In the genomic region with DNA sequence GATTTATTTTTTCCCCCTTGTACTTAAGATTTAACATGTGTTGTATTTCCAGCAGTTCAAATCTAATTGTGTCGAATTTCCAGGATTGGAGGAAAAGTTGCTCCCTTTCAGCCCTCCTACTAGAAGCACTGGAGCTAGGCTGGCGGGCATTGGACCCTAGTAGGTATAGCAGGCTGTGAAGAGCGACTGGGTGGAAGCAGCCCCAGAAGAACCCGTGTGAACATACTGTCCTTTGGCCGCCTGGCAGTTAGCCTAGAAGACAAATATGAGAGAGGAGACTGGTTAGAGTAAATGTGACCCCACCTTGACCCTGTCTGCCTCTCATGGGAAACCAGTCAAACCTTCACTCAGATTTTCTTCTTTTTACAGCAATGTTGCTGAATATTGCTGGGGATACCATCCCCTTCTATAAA, we compare ENCODE assay signal across 22 cellular contexts. TPM values are rescaled to one million over a fixed set of nuclear protein-coding genes. Genes with fewer than 3 reads are reported as not detected.
DNase-seq lines count a peak whose midpoint lies in the region; ATAC-seq, FAIRE-seq and TF ChIP-seq lines count a peak whose summit lies in the region.
"Had no signal": no experiment of that assay in that cellular context is flagged by ENCODE, and none has a peak within 500 bp of the region (broad histone marks: within the 10 kb centered on the region; RNA-seq: fewer than 3 reads in every experiment).

No MANE protein-coding gene starts in this region.

- H3K36me3 ChIP-seq in heart left ventricle (peaks cover 0 to 3% (median 0%) of the 10 kb centered on the region in 9 donors), left ventricle myocardium inferior (peaks cover 5% of the 10 kb centered on the region), brain microvascular endothelial cell (replicated peaks) (no peaks in the 10 kb centered on the region), HepG2 (replicated peaks in 1 of 2; ENCODE audit: control insufficient read depth in 1 of 2, insufficient read depth in 2 of 2, low read length in 2 of 2) (no peaks in the 10 kb centered on the region)
- H3K36me3 ChIP-seq: MG63 had no signal

- TF ChIP-seq EP300 in HepG2 (IDR thresholded peaks at IDR 0.05; ENCODE audit: low read depth in 2 of 2, low read length in 2 of 2) (peak in 1 of 2 experiments; percentile 92; a peak in 2 of 4 replicates), HepG2 (CRISPR knock-in tag; IDR thresholded peaks at IDR 0.05; ENCODE audit: borderline replicate concordance) (peak; percentile 59; the same call in 1 of the 2 replicates)

- peak overlapping the region; percentile 63 for H3K4me2 ChIP-seq in HepG2 (ENCODE audit: low read depth, low read length)
- H3K4me2 ChIP-seq: KMS-11 had no signal

- H3K36me3 Mint-ChIP-seq in stimulated activated naive B cell treated with anti-CD40 and anti-IgM and Interleukin-4, amounts not matched to agents 10 μg/mL and 1 μg/mL and 100 μg/mL, for 72 hours = peaks cover 11% of the 10 kb centered on the region in 2 donors
- peaks cover 3% of the 10 kb centered on the region for H3K36me3 Mint-ChIP-seq in type B pancreatic cell
- H3K36me3 Mint-ChIP-seq: CD14-positive monocyte had no signal

- TF ChIP-seq CTCF in heart left ventricle (IDR thresholded peaks at IDR 0.05) (no peak), left ventricle myocardium inferior (IDR thresholded peaks at IDR 0.05; ENCODE audit: borderline replicate concordance) (no peak), brain microvascular endothelial cell (IDR thresholded peaks at IDR 0.05; ENCODE audit: low read depth, low read length, missing control alignments) (no peak), HepG2 (CRISPR knock-in tag; IDR thresholded peaks at IDR 0.05) (peak; percentile 18; the same call in 1 of the 2 replicates), type B pancreatic cell (conservative IDR thresholded peaks at IDR 0.05) (no peak)

- in situ Hi-C loops in brain microvascular endothelial cell (cut with HindIII; ENCODE audit: low pct_ligation_motif_present, low sequenced_read_pairs) = no loop called here
- in situ Hi-C loops in HepG2 (cut with HindIII; ENCODE audit: extremely low pct_ligation_motif_present, low pct_unique_long_range_greater_than_20kb) = no loop called here

- H2AFZ ChIP-seq in HepG2 (ENCODE audit: low read length) = no peak overlapping the region

- ATAC-seq in heart left ventricle (peak in 2 of 4 donors; percentile 30 to 32), HepG2 (peak; percentile 98), GM19397 (IDR thresholded peaks at IDR 0.05; ENCODE audit: unreplicated experiment) (no peak)
- ATAC-seq in stimulated activated naive B cell treated with anti-CD40 and anti-IgM and Interleukin-4, amounts not matched to agents 10 μg/mL and 1 μg/mL and 100 μg/mL, for 72 hours (replicated peaks) = no peak
- ATAC-seq: Right ventricle myocardium inferior had no signal

- no peaks in the 10 kb centered on the region for H4K20me1 ChIP-seq in HepG2 (ENCODE audit: insufficient read depth, low read length)

- WGBS in heart left ventricle, 4 donors = 73 to 84% (median 77%) methylated on average over 5 of the region's 5 CpGs
- 3% methylated on average over 5 of the region's 5 CpGs for WGBS in HepG2 (ENCODE audit: low lambda C conversion rate)

- no peaks in the 10 kb centered on the region for H3K27me3 ChIP-seq in heart left ventricle
- no peaks in the 10 kb centered on the region for H3K27me3 ChIP-seq in left ventricle myocardium inferior (ENCODE audit: low read depth)
- no peaks in the 10 kb centered on the region for H3K27me3 ChIP-seq in brain microvascular endothelial cell (replicated peaks)
- H3K27me3 ChIP-seq in HepG2 (ENCODE audit: control insufficient read depth in 1 of 2, insufficient read depth in 2 of 2, low read length in 2 of 2) = no peaks in the 10 kb centered on the region
- H3K27me3 ChIP-seq: MG63 had no signal

- DNase-seq in heart left ventricle = peak; percentile 14 to 57 (median 45)
- no peak for DNase-seq in left ventricle myocardium inferior
- DNase-seq in brain microvascular endothelial cell = peak; percentile 69
- peak; percentile 98 for DNase-seq in HepG2 (ENCODE audit: low spot score)
- DNase-seq in stimulated activated naive B cell treated with anti-CD40 and anti-IgM and Interleukin-4, amounts not matched to agents 10 μg/mL and 1 μg/mL and 100 μg/mL, for 72 hours = no peak
- DNase-seq in activated CD8-positive, alpha-beta memory T cell treated with anti-CD3 and anti-CD28 coated beads, Interleukin-2, amount 50 U/mL, for 4 hours = no peak
- no peak for DNase-seq in type B pancreatic cell (ENCODE audit: extremely low spot score, unreplicated experiment)
- DNase-seq: COR-L47, HCEC 1CT, MG63, NCI-H1092 treated with DMSO at 0.1 percent for 48 hours, NCI-H1694, NCI-H446, NCI-H748 treated with DMSO at 0.1 percent for 48 hours had no signal

- FAIRE-seq in HepG2 (lab: Jason Lieb, UNC) = peak; percentile 93
- FAIRE-seq: A204.1, G401.6, GM12892 had no signal

- peak overlapping the region; percentile 10; the same call in 1 of the 2 replicates for H3K9ac ChIP-seq in HepG2 (ENCODE audit: insufficient read depth, low read depth, low read length)
- H3K9ac ChIP-seq: KMS-11 had no signal

- no peaks in the 10 kb centered on the region for H3K27me3 Mint-ChIP-seq in stimulated activated naive B cell treated with anti-CD40 and anti-IgM and Interleukin-4, amounts not matched to agents 10 μg/mL and 1 μg/mL and 100 μg/mL, for 72 hours
- no peaks in the 10 kb centered on the region for H3K27me3 Mint-ChIP-seq in type B pancreatic cell

- no peak overlapping the region for H3K4me3 Mint-ChIP-seq in stimulated activated naive B cell treated with anti-CD40 and anti-IgM and Interleukin-4, amounts not matched to agents 10 μg/mL and 1 μg/mL and 100 μg/mL, for 72 hours
- no peak overlapping the region for H3K4me3 Mint-ChIP-seq in type B pancreatic cell
- H3K4me3 Mint-ChIP-seq: CD14-positive monocyte had no signal

- CTCF ChIA-PET in HepG2 (lab: Yijun Ruan, JAX; ENCODE audit: low intra/inter-chr PET ratio, low total read pairs) = no interaction called here

- no peak for TF ChIP-seq RAD21 in HepG2 (CRISPR knock-in tag; IDR thresholded peaks at IDR 0.05)

- intact Hi-C loops in heart left ventricle (cut with DNase I) (no loop called here), left ventricle myocardium inferior (cut with micrococcal nuclease) (no loop called here), HepG2 (cut with micrococcal nuclease; ENCODE audit: unreplicated experiment) (loop anchor here (1.0 to 2.0 kb wide), 4 partner anchors 12 to 38 kb away; a partner anchor contains a TSS)

- TF ChIP-seq POLR2A in heart left ventricle (IDR thresholded peaks at IDR 0.05) = no peak
- TF ChIP-seq POLR2A in HepG2 (IDR thresholded peaks at IDR 0.05; ENCODE audit: insufficient read depth in 1 of 2, low read depth in 2 of 2, low read length in 2 of 2) = no peak

- no peaks in the 10 kb centered on the region for H3K79me2 ChIP-seq in HepG2 (ENCODE audit: insufficient read depth, low read length)

- peak overlapping the region; percentile 15 for H3K27ac Mint-ChIP-seq in stimulated activated naive B cell treated with anti-CD40 and anti-IgM and Interleukin-4, amounts not matched to agents 10 μg/mL and 1 μg/mL and 100 μg/mL, for 72 hours
- no peak overlapping the region for H3K27ac Mint-ChIP-seq in type B pancreatic cell
- H3K27ac Mint-ChIP-seq: CD14-positive monocyte had no signal

- POLR2A ChIA-PET in HepG2 (lab: Yijun Ruan, JAX) = interaction anchor here (0.7 to 4.3 kb wide), 5 partner anchors 11 to 24 kb away, joined by 3 to 23 read pairs (median 4); a partner anchor contains a TSS

- H3K9me3 ChIP-seq in heart left ventricle (peaks cover 0 to 35% (median 0%) of the 10 kb centered on the region in 12 donors), left ventricle myocardium inferior (replicated peaks) (peaks cover 35% of the 10 kb centered on the region), HepG2 (ENCODE audit: low read length) (no peaks in the 10 kb centered on the region)
- H3K9me3 ChIP-seq: MG63 had no signal

- H3K27ac ChIP-seq in heart left ventricle (peak overlapping the region in 1 of 12 donors; percentile 11), left ventricle myocardium inferior (replicated peaks) (no peak overlapping the region), brain microvascular endothelial cell (peak overlapping the region; percentile 46), HepG2 (ENCODE audit: extremely low read length, insufficient read depth, low read length) (peak overlapping the region; percentile 53)
- H3K27ac ChIP-seq: HL-60, KMS-11 had no signal

- no peak overlapping the region for H3K4me3 ChIP-seq in heart left ventricle
- H3K4me3 ChIP-seq in left ventricle myocardium inferior = no peak overlapping the region
- no peak overlapping the region for H3K4me3 ChIP-seq in brain microvascular endothelial cell (ENCODE audit: low read depth, low read length)
- H3K4me3 ChIP-seq in HepG2 (replicated peaks in 1 of 3; ENCODE audit: insufficient read depth in 1 of 3, low read depth in 2 of 3, low read length in 3 of 3) = no peak overlapping the region; a peak in 1 of 6 replicates
- H3K4me3 ChIP-seq: MG63 had no signal

- H3K4me1 Mint-ChIP-seq in stimulated activated naive B cell treated with anti-CD40 and anti-IgM and Interleukin-4, amounts not matched to agents 10 μg/mL and 1 μg/mL and 100 μg/mL, for 72 hours = no peaks in the 10 kb centered on the region
- peaks cover 5% of the 10 kb centered on the region for H3K4me1 Mint-ChIP-seq in type B pancreatic cell (ENCODE audit: unreplicated experiment)
- H3K4me1 Mint-ChIP-seq: CD14-positive monocyte had no signal

- H3K4me1 ChIP-seq in heart left ventricle = peaks cover 0 to 13% (median 0%) of the 10 kb centered on the region in 12 donors
- peaks cover 12% of the 10 kb centered on the region for H3K4me1 ChIP-seq in left ventricle myocardium inferior
- H3K4me1 ChIP-seq in HepG2 (ENCODE audit: insufficient read depth, low read length) = peaks cover 97% of the 10 kb centered on the region

- peaks cover 11 to 12% of the 10 kb centered on the region in 2 donors for H3K9me3 Mint-ChIP-seq in stimulated activated naive B cell treated with anti-CD40 and anti-IgM and Interleukin-4, amounts not matched to agents 10 μg/mL and 1 μg/mL and 100 μg/mL, for 72 hours
- H3K9me3 Mint-ChIP-seq in type B pancreatic cell = no peaks in the 10 kb centered on the region

- no TSS peak for BruUV-seq in HepG2 (replicated peaks; lab: Mats Ljungman, UMichigan)

RNA-seq across cellular contexts. Expression of a gene that starts 13.9 kb away (rescaled TPM):
- total RNA-seq in heart left ventricle (1 to 10 TPM in 1 of 9 donors, under 1 TPM in 5, not detected in 3; 0.36 to 1.8 (median 0.52) TPM), left ventricle myocardium inferior (0.41 TPM), HepG2 (2016; rRNA removed; fragmentation: Illumina TruSeq; extraction: Trizol) (0.97 and 1.1 TPM in 2 replicates), type B pancreatic cell (ENCODE audit: low replicate concordance) (30.5 and 36.7 TPM in 2 replicates)
- polyA plus RNA-seq in heart left ventricle (under 1 TPM; 0.15 to 0.42 TPM), HepG2 (2011; rRNA removed) (0.29 and 0.84 TPM in 2 replicates)
- 0.26 and 0.91 TPM in 2 replicates for total RNA-seq in HepG2 (2016; cell fraction: cytosol; rRNA removed; fragmentation: Illumina TruSeq; extraction: Trizol; ENCODE audit: low read depth)
- 0.48 and 0.97 TPM in 2 replicates for total RNA-seq in HepG2 (2016; cell fraction: insoluble cytoplasmic fraction; rRNA removed; fragmentation: Illumina TruSeq; extraction: Trizol)
- total RNA-seq in HepG2 (2016; cell fraction: membrane; rRNA removed; fragmentation: Illumina TruSeq; extraction: Trizol) = 0.86 and 0.90 TPM in 2 replicates
- 0.34 and 0.56 TPM in 2 replicates for total RNA-seq in HepG2 (2016; cell fraction: nucleus; rRNA removed; fragmentation: Illumina TruSeq; extraction: Trizol)
- polyA plus RNA-seq in HepG2 (2011; cell fraction: cytosol; rRNA removed) = 0.74 and 0.91 TPM in 2 replicates
- 0.39 and 0.48 TPM in 2 replicates for polyA plus RNA-seq in HepG2 (2011; cell fraction: nucleus; rRNA removed)
- 2.4 TPM in 2 replicates for polyA plus RNA-seq in HepG2 (2012)
- polyA plus RNA-seq in HepG2 (2016; cell fraction: cytosol; fragmentation: Illumina TruSeq; extraction: Trizol; ENCODE audit: low read depth) = 0.50 and 0.58 TPM in 2 replicates
- 0.89 and 1.8 TPM in 2 replicates for polyA plus RNA-seq in HepG2 (2016; cell fraction: insoluble cytoplasmic fraction; fragmentation: Illumina TruSeq; extraction: Trizol; ENCODE audit: low read depth)
- polyA plus RNA-seq in HepG2 (2016; cell fraction: membrane; fragmentation: Illumina TruSeq; extraction: Trizol; ENCODE audit: low read depth) = 0.68 and 0.76 TPM in 2 replicates
- polyA plus RNA-seq in HepG2 (2016; cell fraction: nucleus; fragmentation: Illumina TruSeq; extraction: Trizol; ENCODE audit: insufficient read depth, low read depth) = 0.57 and 0.68 TPM in 2 replicates
- polyA minus RNA-seq in HepG2 (2011; rRNA and poly(A)+ RNA removed; ENCODE audit: low replicate concordance) = 0.78 TPM in 1 of 2 replicates, not detected in the other
- polyA minus RNA-seq in HepG2 (2011; cell fraction: cytosol; rRNA and poly(A)+ RNA removed) = 0.53 and 0.59 TPM in 2 replicates
- 0.26 TPM in 1 of 2 replicates, not detected in the other for polyA minus RNA-seq in HepG2 (2011; cell fraction: nucleus; rRNA and poly(A)+ RNA removed)
- polyA plus RNA-seq: CD14-positive monocyte had no signal

RNA-seq across cellular contexts. Expression of a gene that starts 23.0 kb away (rescaled TPM):
- total RNA-seq in heart left ventricle = 10 to 100 TPM; 16.9 to 34.6 (median 19.3) TPM
- 10 to 100 TPM in 1 of 2 donors, 1 to 10 TPM in 1; 10.0 to 19.3 TPM for polyA plus RNA-seq in heart left ventricle
- 18.8 TPM for total RNA-seq in left ventricle myocardium inferior
- total RNA-seq in HepG2 (2016; rRNA removed; fragmentation: Illumina TruSeq; extraction: Trizol) = 50.0 and 65.4 TPM in 2 replicates
- total RNA-seq in HepG2 (2016; cell fraction: cytosol; rRNA removed; fragmentation: Illumina TruSeq; extraction: Trizol; ENCODE audit: low read depth) = 8.6 and 10.3 TPM in 2 replicates
- total RNA-seq in HepG2 (2016; cell fraction: insoluble cytoplasmic fraction; rRNA removed; fragmentation: Illumina TruSeq; extraction: Trizol) = 48.2 and 65.9 TPM in 2 replicates
- total RNA-seq in HepG2 (2016; cell fraction: membrane; rRNA removed; fragmentation: Illumina TruSeq; extraction: Trizol) = 33.1 and 39.4 TPM in 2 replicates
- 46.2 and 50.3 TPM in 2 replicates for total RNA-seq in HepG2 (2016; cell fraction: nucleus; rRNA removed; fragmentation: Illumina TruSeq; extraction: Trizol)
- 7.9 and 8.4 TPM in 2 replicates for polyA plus RNA-seq in HepG2 (2011; rRNA removed)
- polyA plus RNA-seq in HepG2 (2011; cell fraction: cytosol; rRNA removed) = 2.8 and 5.5 TPM in 2 replicates
- polyA plus RNA-seq in HepG2 (2011; cell fraction: nucleus; rRNA removed) = 11.7 and 16.1 TPM in 2 replicates
- polyA plus RNA-seq in HepG2 (2012) = 23.9 and 31.6 TPM in 2 replicates
- polyA plus RNA-seq in HepG2 (2016; cell fraction: cytosol; fragmentation: Illumina TruSeq; extraction: Trizol; ENCODE audit: low read depth) = 3.4 and 3.7 TPM in 2 replicates
- polyA plus RNA-seq in HepG2 (2016; cell fraction: insoluble cytoplasmic fraction; fragmentation: Illumina TruSeq; extraction: Trizol; ENCODE audit: low read depth) = 40.8 and 42.4 TPM in 2 replicates
- 12.9 and 13.9 TPM in 2 replicates for polyA plus RNA-seq in HepG2 (2016; cell fraction: membrane; fragmentation: Illumina TruSeq; extraction: Trizol; ENCODE audit: low read depth)
- 52.8 and 60.4 TPM in 2 replicates for polyA plus RNA-seq in HepG2 (2016; cell fraction: nucleus; fragmentation: Illumina TruSeq; extraction: Trizol; ENCODE audit: insufficient read depth, low read depth)
- 2.2 and 6.6 TPM in 2 replicates for polyA minus RNA-seq in HepG2 (2011; rRNA and poly(A)+ RNA removed; ENCODE audit: low replicate concordance)
- polyA minus RNA-seq in HepG2 (2011; cell fraction: cytosol; rRNA and poly(A)+ RNA removed) = 10.9 and 12.4 TPM in 2 replicates
- 77.9 and 116 TPM in 2 replicates for polyA minus RNA-seq in HepG2 (2011; cell fraction: nucleus; rRNA and poly(A)+ RNA removed)
- 18.0 and 26.2 TPM in 2 replicates for total RNA-seq in type B pancreatic cell (ENCODE audit: low replicate concordance)

RNA-seq across cellular contexts. Expression of a gene that starts 23.2 kb away (rescaled TPM):
- total RNA-seq in heart left ventricle (10 to 100 TPM; 12.3 to 18.3 (median 15.6) TPM), left ventricle myocardium inferior (17.3 TPM), HepG2 (2016; rRNA removed; fragmentation: Illumina TruSeq; extraction: Trizol) (70.0 and 107 TPM in 2 replicates), type B pancreatic cell (ENCODE audit: low replicate concordance) (12.4 and 16.3 TPM in 2 replicates)
- polyA plus RNA-seq in heart left ventricle (10 to 100 TPM; 14.1 to 15.2 TPM), HepG2 (2011; rRNA removed) (30.0 and 37.1 TPM in 2 replicates)
- total RNA-seq in HepG2 (2016; cell fraction: cytosol; rRNA removed; fragmentation: Illumina TruSeq; extraction: Trizol; ENCODE audit: low read depth) = 21.0 and 24.1 TPM in 2 replicates
- 68.9 and 116 TPM in 2 replicates for total RNA-seq in HepG2 (2016; cell fraction: insoluble cytoplasmic fraction; rRNA removed; fragmentation: Illumina TruSeq; extraction: Trizol)
- 28.1 and 35.5 TPM in 2 replicates for total RNA-seq in HepG2 (2016; cell fraction: membrane; rRNA removed; fragmentation: Illumina TruSeq; extraction: Trizol)
- 39.6 and 40.3 TPM in 2 replicates for total RNA-seq in HepG2 (2016; cell fraction: nucleus; rRNA removed; fragmentation: Illumina TruSeq; extraction: Trizol)
- polyA plus RNA-seq in HepG2 (2011; cell fraction: cytosol; rRNA removed) = 12.7 and 22.1 TPM in 2 replicates
- polyA plus RNA-seq in HepG2 (2011; cell fraction: nucleus; rRNA removed) = 6.3 and 8.8 TPM in 2 replicates
- polyA plus RNA-seq in HepG2 (2012) = 35.5 and 51.6 TPM in 2 replicates
- 9.9 and 11.7 TPM in 2 replicates for polyA plus RNA-seq in HepG2 (2016; cell fraction: cytosol; fragmentation: Illumina TruSeq; extraction: Trizol; ENCODE audit: low read depth)
- polyA plus RNA-seq in HepG2 (2016; cell fraction: insoluble cytoplasmic fraction; fragmentation: Illumina TruSeq; extraction: Trizol; ENCODE audit: low read depth) = 93.2 and 105 TPM in 2 replicates
- 17.3 and 19.1 TPM in 2 replicates for polyA plus RNA-seq in HepG2 (2016; cell fraction: membrane; fragmentation: Illumina TruSeq; extraction: Trizol; ENCODE audit: low read depth)
- 41.9 and 44.2 TPM in 2 replicates for polyA plus RNA-seq in HepG2 (2016; cell fraction: nucleus; fragmentation: Illumina TruSeq; extraction: Trizol; ENCODE audit: insufficient read depth, low read depth)
- polyA minus RNA-seq in HepG2 (2011; rRNA and poly(A)+ RNA removed; ENCODE audit: low replicate concordance) = 2.7 and 4.1 TPM in 2 replicates
- polyA minus RNA-seq in HepG2 (2011; cell fraction: cytosol; rRNA and poly(A)+ RNA removed) = 6.6 and 7.6 TPM in 2 replicates
- polyA minus RNA-seq in HepG2 (2011; cell fraction: nucleus; rRNA and poly(A)+ RNA removed) = 36.7 and 38.1 TPM in 2 replicates

RNA-seq across cellular contexts. Expression of a gene that starts 36.9 kb away (rescaled TPM):
- total RNA-seq in heart left ventricle = under 1 TPM in 3 of 9 donors, not detected in 6; 0.17 to 0.32 (median 0.19) TPM
- polyA plus RNA-seq in heart left ventricle = under 1 TPM; 0.03 to 0.08 TPM
- total RNA-seq in left ventricle myocardium inferior = not detected
- 0.71 and 1.0 TPM in 2 replicates for total RNA-seq in HepG2 (2016; rRNA removed; fragmentation: Illumina TruSeq; extraction: Trizol)
- 0.20 and 0.26 TPM in 2 replicates for total RNA-seq in HepG2 (2016; cell fraction: cytosol; rRNA removed; fragmentation: Illumina TruSeq; extraction: Trizol; ENCODE audit: low read depth)
- total RNA-seq in HepG2 (2016; cell fraction: insoluble cytoplasmic fraction; rRNA removed; fragmentation: Illumina TruSeq; extraction: Trizol) = 0.45 and 0.77 TPM in 2 replicates
- total RNA-seq in HepG2 (2016; cell fraction: membrane; rRNA removed; fragmentation: Illumina TruSeq; extraction: Trizol) = 0.34 and 0.56 TPM in 2 replicates
- total RNA-seq in HepG2 (2016; cell fraction: nucleus; rRNA removed; fragmentation: Illumina TruSeq; extraction: Trizol) = 0.78 and 0.97 TPM in 2 replicates
- polyA plus RNA-seq in HepG2 (2011; rRNA removed) = 7.9 and 11.2 TPM in 2 replicates
- polyA plus RNA-seq in HepG2 (2011; cell fraction: cytosol; rRNA removed) = 3.9 and 10.6 TPM in 2 replicates
- polyA plus RNA-seq in HepG2 (2011; cell fraction: nucleus; rRNA removed) = 4.2 and 7.6 TPM in 2 replicates
- polyA plus RNA-seq in HepG2 (2012) = 26.8 and 34.2 TPM in 2 replicates
- polyA plus RNA-seq in HepG2 (2016; cell fraction: cytosol; fragmentation: Illumina TruSeq; extraction: Trizol; ENCODE audit: low read depth) = 0.07 and 0.18 TPM in 2 replicates
- 0.80 and 0.87 TPM in 2 replicates for polyA plus RNA-seq in HepG2 (2016; cell fraction: insoluble cytoplasmic fraction; fragmentation: Illumina TruSeq; extraction: Trizol; ENCODE audit: low read depth)
- 0.22 and 0.24 TPM in 2 replicates for polyA plus RNA-seq in HepG2 (2016; cell fraction: membrane; fragmentation: Illumina TruSeq; extraction: Trizol; ENCODE audit: low read depth)
- 1.4 and 1.7 TPM in 2 replicates for polyA plus RNA-seq in HepG2 (2016; cell fraction: nucleus; fragmentation: Illumina TruSeq; extraction: Trizol; ENCODE audit: insufficient read depth, low read depth)
- polyA minus RNA-seq in HepG2 (2011; rRNA and poly(A)+ RNA removed; ENCODE audit: low replicate concordance) = 0.05 and 7.3 TPM in 2 replicates
- polyA minus RNA-seq in HepG2 (2011; cell fraction: cytosol; rRNA and poly(A)+ RNA removed) = 5.0 and 10.0 TPM in 2 replicates
- polyA minus RNA-seq in HepG2 (2011; cell fraction: nucleus; rRNA and poly(A)+ RNA removed) = 7.6 and 12.8 TPM in 2 replicates
- total RNA-seq in type B pancreatic cell (ENCODE audit: low replicate concordance) = 0.48 and 0.53 TPM in 2 replicates
- total RNA-seq: Right ventricle myocardium inferior had no signal
- polyA plus RNA-seq: CD14-positive monocyte had no signal

Comparison
In these comparisons a context has a peak if more than half of its experiments do, and no peak if none do; other contexts are left out.
1. DNase-seq: peak in heart left ventricle (5 of 5), brain microvascular endothelial cell (single experiment) and HepG2 (single experiment); none in left ventricle myocardium inferior (single experiment), stimulated activated naive B cell treated with anti-CD40 and anti-IgM and Interleukin-4, amounts not matched to agents 10 μg/mL and 1 μg/mL and 100 μg/mL, for 72 hours (single experiment), activated CD8-positive, alpha-beta memory T cell treated with anti-CD3 and anti-CD28 coated beads, Interleukin-2, amount 50 U/mL, for 4 hours (single experiment) and type B pancreatic cell (single experiment).
2. RNA of a gene that starts 13.9 kb away (total RNA-seq): 30.5 to 36.7 TPM in type B pancreatic cell; 0.26 to 1.1 TPM in HepG2, 0.41 TPM in left ventricle myocardium inferior (single experiment) and 0.36 to 1.8 TPM in heart left ventricle; every median in the first group is over 10 times any median in the second.